ENCODE assay signal across 23 cellular contexts in genomic region chr17:67056746-67057490, GRCh38. TPM values are rescaled to one million over a fixed set of nuclear protein-coding genes. Genes with fewer than 3 reads are reported as not detected.
DNase-seq lines count a peak whose midpoint lies in the region; ATAC-seq and TF ChIP-seq lines count a peak whose summit lies in the region.
"Had no signal": no experiment of that assay in that cellular context is flagged by ENCODE, and none has a peak within 500 bp of the region (broad histone marks: within the 10 kb centered on the region; RNA-seq: fewer than 3 reads in every experiment).

No MANE protein-coding gene starts in this region.

- WGBS in SK-N-SH (ENCODE audit: low lambda C conversion rate), result 87% methylated on average over 18 of the region's 18 CpGs
- WGBS in lung, 2 donors, result 91 to 94% methylated on average over 18 of the region's 18 CpGs

- no peak overlapping the region for H3K27ac Mint-ChIP-seq in type B pancreatic cell
- H3K27ac Mint-ChIP-seq: activated naive CD8-positive, alpha-beta T cell treated with anti-CD3 and anti-CD28 coated beads, Interleukin-2, amount 50 U/mL, for 24 hours; natural killer cell had no signal

- no peak overlapping the region for H3K4me3 Mint-ChIP-seq in type B pancreatic cell
- H3K4me3 Mint-ChIP-seq: activated naive CD8-positive, alpha-beta T cell treated with anti-CD3 and anti-CD28 coated beads, Interleukin-2, amount 50 U/mL, for 24 hours; memory B cell; natural killer cell had no signal

- no peak overlapping the region for H3K9ac ChIP-seq in SK-N-SH

- no peaks in the 10 kb centered on the region for H3K27me3 Mint-ChIP-seq in type B pancreatic cell
- H3K27me3 Mint-ChIP-seq: activated naive CD8-positive, alpha-beta T cell treated with anti-CD3 and anti-CD28 coated beads, Interleukin-2, amount 50 U/mL, for 24 hours; memory B cell had no signal

- no peaks in the 10 kb centered on the region for H3K9me3 Mint-ChIP-seq in type B pancreatic cell
- H3K9me3 Mint-ChIP-seq: activated naive CD8-positive, alpha-beta T cell treated with anti-CD3 and anti-CD28 coated beads, Interleukin-2, amount 50 U/mL, for 24 hours; natural killer cell had no signal

- H3K36me3 Mint-ChIP-seq in type B pancreatic cell, result no peaks in the 10 kb centered on the region
- H3K36me3 Mint-ChIP-seq: natural killer cell had no signal

- ATAC-seq in SK-N-SH treated with all-trans-retinoic acid at 6 μM for 48 hours, result no peak
- ATAC-seq in lung (ENCODE audit: insufficient read depth, low FRiP score), result no peak
- ATAC-seq in GM21423 (IDR thresholded peaks at IDR 0.05; ENCODE audit: unreplicated experiment), result no peak
- ATAC-seq: activated naive CD8-positive, alpha-beta T cell treated with anti-CD3 and anti-CD28 coated beads, Interleukin-2, amount 50 U/mL, for 24 hours; natural killer cell; stimulated activated naive CD8-positive, alpha-beta T cell treated with anti-CD3 and anti-CD28 coated beads, Interleukin-15, Interleukin-2, amounts not matched to agents 100 U/mL and 50 U/mL, for 24 hours had no signal

- H3F3A ChIP-seq in SK-N-SH (replicated peaks; ENCODE audit: insufficient read depth), result no peaks in the 10 kb centered on the region

- no peaks in the 10 kb centered on the region for H3K4me1 Mint-ChIP-seq in type B pancreatic cell (ENCODE audit: unreplicated experiment)
- H3K4me1 Mint-ChIP-seq: activated naive CD8-positive, alpha-beta T cell treated with anti-CD3 and anti-CD28 coated beads, Interleukin-2, amount 50 U/mL, for 24 hours; natural killer cell had no signal

- H3K4me3 ChIP-seq in SK-N-SH (ENCODE audit: low read depth in 2 of 2, low read length in 1 of 2) (no peak overlapping the region), lung (no peak overlapping the region)
- H3K4me3 ChIP-seq: coronary artery, skin epidermis, tibial nerve had no signal

- CTCF ChIA-PET in SK-N-SH (lab: Yijun Ruan, JAX), result interaction anchor here (0.6 to 1.0 kb wide), 2 partner anchors 12 to 89 kb away, joined by 3 to 4 read pairs; no protein-coding TSS in a partner anchor

- no peaks in the 10 kb centered on the region for H3K79me2 ChIP-seq in SK-N-SH (ENCODE audit: insufficient read depth)

- no peak for TF ChIP-seq CTCF in SK-N-SH (IDR thresholded peaks at IDR 0.05)
- no peak for TF ChIP-seq CTCF in lung (IDR thresholded peaks at IDR 0.05; ENCODE audit: control extremely low read depth, extremely low read depth)
- no peak for TF ChIP-seq CTCF in type B pancreatic cell (conservative IDR thresholded peaks at IDR 0.05)

- DNase-seq in SK-N-SH (peak; percentile 34), ecto neural progenitor cell (ENCODE audit: low spot score) (peak; percentile 41), lung (ENCODE audit: low spot score) (peak; percentile 3), type B pancreatic cell (ENCODE audit: extremely low spot score, unreplicated experiment) (peak; percentile 56), SW480 (ENCODE audit: low spot score) (no peak), T1000 (lab: John Stamatoyannopoulos, UW) (no peak)
- DNase-seq: activated CD4-positive, alpha-beta T cell treated with anti-CD3 and anti-CD28 coated beads for 1 hour; activated naive CD8-positive, alpha-beta T cell treated with anti-CD3 and anti-CD28 coated beads, Interleukin-2, amount 50 U/mL, for 24 hours; hypothalamus; kidney; natural killer cell; NCI-H1092 treated with DMSO at 0.1 percent for 48 hours; stimulated activated naive CD8-positive, alpha-beta T cell treated with anti-CD3 and anti-CD28 coated beads, Interleukin-15, Interleukin-2, amounts not matched to agents 100 U/mL and 50 U/mL, for 24 hours had no signal

- H2AFZ ChIP-seq in SK-N-SH (ENCODE audit: low read depth), result no peak overlapping the region

- H4K20me1 ChIP-seq in SK-N-SH (ENCODE audit: insufficient read depth), result no peaks in the 10 kb centered on the region

- no peaks in the 10 kb centered on the region for H3K27me3 ChIP-seq in SK-N-SH (ENCODE audit: insufficient read depth)
- no peaks in the 10 kb centered on the region for H3K27me3 ChIP-seq in lung (ENCODE audit: control insufficient read depth, insufficient read depth)
- H3K27me3 ChIP-seq: tibial nerve had no signal

- no peaks in the 10 kb centered on the region for H3K9me2 ChIP-seq in SK-N-SH

- no peak for TF ChIP-seq RAD21 in SK-N-SH (IDR thresholded peaks at IDR 0.05; ENCODE audit: low read length)

- H3K9me3 ChIP-seq in SK-N-SH (no peaks in the 10 kb centered on the region), lung (ENCODE audit: control insufficient read depth in 2 of 2, insufficient read depth in 1 of 2, low read length in 1 of 2) (peaks cover 0 to 5% of the 10 kb centered on the region in 2 donors)
- H3K9me3 ChIP-seq: tibial nerve had no signal

- POLR2A ChIA-PET in SK-N-SH (lab: Yijun Ruan, JAX), result interaction anchor here (0.6 kb wide), 1 partner anchor 218 kb away, joined by 4 read pairs; no protein-coding TSS in a partner anchor

- H3K4me1 ChIP-seq in SK-N-SH (ENCODE audit: control insufficient read depth in 1 of 2, insufficient read depth in 2 of 2, low read depth in 1 of 2, low read length in 1 of 2), result no peaks in the 10 kb centered on the region; a peak in 1 of 4 replicates
- H3K4me1 ChIP-seq in lung (ENCODE audit: control insufficient read depth in 2 of 2, insufficient read depth in 2 of 2, low read length in 2 of 2), result no peaks in the 10 kb centered on the region
- H3K4me1 ChIP-seq: tibial nerve had no signal

- H3K27ac ChIP-seq in SK-N-SH (ENCODE audit: low read depth in 2 of 2, low read length in 1 of 2) (no peak overlapping the region), lung (ENCODE audit: low read depth in 1 of 2, low read length in 1 of 2) (no peak overlapping the region)
- H3K27ac ChIP-seq: coronary artery, RWPE1, skin epidermis, tibial nerve had no signal

- no peak for TF ChIP-seq EP300 in SK-N-SH (IDR thresholded peaks at IDR 0.05; ENCODE audit: borderline replicate concordance in 1 of 2, low read depth in 1 of 2, low read length in 1 of 2)

- H3K4me2 ChIP-seq in SK-N-SH, result no peak overlapping the region

- H3K36me3 ChIP-seq in SK-N-SH (replicated peaks in 1 of 2; ENCODE audit: control insufficient read depth in 1 of 2, insufficient read depth in 2 of 2, low read length in 1 of 2) (no peaks in the 10 kb centered on the region), lung (ENCODE audit: control insufficient read depth in 2 of 2, insufficient read depth in 2 of 2, low read length in 2 of 2) (no peaks in the 10 kb centered on the region)
- H3K36me3 ChIP-seq: tibial nerve had no signal

TF ChIP-seq in SK-N-SH, 30 proteins besides CTCF, POLR2A, EP300 and RAD21 (continues in another document):
- TF ChIP-seq CHD2 (IDR thresholded peaks at IDR 0.05; ENCODE audit: low read length, partially characterized antibody), result no peak
- no peak for TF ChIP-seq USF2 (IDR thresholded peaks at IDR 0.05; ENCODE audit: borderline replicate concordance, low read depth, low read length)
- TF ChIP-seq MAX (IDR thresholded peaks at IDR 0.05; ENCODE audit: low read depth), result no peak
- no peak for TF ChIP-seq TEAD4 (IDR thresholded peaks at IDR 0.05; ENCODE audit: borderline replicate concordance, insufficient read depth)
- TF ChIP-seq FOSL2 (IDR thresholded peaks at IDR 0.05; ENCODE audit: borderline replicate concordance, low read depth), result no peak

TF ChIP-seq in SK-N-SH treated with all-trans-retinoic acid at 6 μM for 48 hours, 23 proteins besides CTCF, POLR2A, EP300 and RAD21 (continues in another document):
- no peak for TF ChIP-seq PPARA (CRISPR knock-in tag; IDR thresholded peaks at IDR 0.05; ENCODE audit: borderline replicate concordance)
- no peak for TF ChIP-seq POU6F1 (CRISPR knock-in tag; IDR thresholded peaks at IDR 0.05; ENCODE audit: borderline replicate concordance, low read depth)
- TF ChIP-seq OSR1 (CRISPR knock-in tag; IDR thresholded peaks at IDR 0.05), result no peak
- no peak for TF ChIP-seq CSDC2 (CRISPR knock-in tag; IDR thresholded peaks at IDR 0.05)
- no peak for TF ChIP-seq CREB5 (CRISPR knock-in tag; IDR thresholded peaks at IDR 0.05; ENCODE audit: low read depth)
- no peak for TF ChIP-seq ZC3H10 (CRISPR knock-in tag; IDR thresholded peaks at IDR 0.05)

RNA-seq across cellular contexts. Expression of gene CACNG1, which starts 12.6 kb away (rescaled TPM):
- polyA plus RNA-seq in SK-N-SH (2012; rRNA removed), result not detected in 2 replicates
- not detected in 2 replicates for polyA plus RNA-seq in SK-N-SH (2012; cell fraction: cytosol; rRNA removed)
- polyA plus RNA-seq in SK-N-SH (2012; cell fraction: nucleus; rRNA removed), result not detected in 2 replicates
- total RNA-seq in lung, result not detected
- under 1 TPM; 0.05 to 0.08 TPM for polyA plus RNA-seq in lung
- 0.24 and 0.29 TPM in 2 replicates for total RNA-seq in type B pancreatic cell (ENCODE audit: low replicate concordance)
- total RNA-seq: A172, Daoy, endothelial cell of umbilical vein, kidney, natural killer cell, tibial nerve had no signal
- polyA plus RNA-seq: endothelial cell of umbilical vein had no signal

Comparison
In these comparisons a context has a peak if more than half of its experiments do, and no peak if none do; other contexts are left out.
1. DNase-seq: peak in SK-N-SH (single experiment), ecto neural progenitor cell (single experiment), lung (single experiment) and type B pancreatic cell (single experiment); none in SW480 (single experiment) and T1000 (single experiment).